1 cellular context compared by ENCODE assay signal in genomic region chr10:63376560-63377304, GRCh38.
A peak's percentile ranks its signal among the peaks of the same experiment; 100 is the strongest.
TF ChIP-seq lines count a peak whose summit lies in the region.

No MANE protein-coding gene starts in this region.

TF ChIP-seq in K562, 482 proteins besides CTCF, POLR2A, EP300 and RAD21 (continued from another document):
- TF ChIP-seq, protein P1, sequence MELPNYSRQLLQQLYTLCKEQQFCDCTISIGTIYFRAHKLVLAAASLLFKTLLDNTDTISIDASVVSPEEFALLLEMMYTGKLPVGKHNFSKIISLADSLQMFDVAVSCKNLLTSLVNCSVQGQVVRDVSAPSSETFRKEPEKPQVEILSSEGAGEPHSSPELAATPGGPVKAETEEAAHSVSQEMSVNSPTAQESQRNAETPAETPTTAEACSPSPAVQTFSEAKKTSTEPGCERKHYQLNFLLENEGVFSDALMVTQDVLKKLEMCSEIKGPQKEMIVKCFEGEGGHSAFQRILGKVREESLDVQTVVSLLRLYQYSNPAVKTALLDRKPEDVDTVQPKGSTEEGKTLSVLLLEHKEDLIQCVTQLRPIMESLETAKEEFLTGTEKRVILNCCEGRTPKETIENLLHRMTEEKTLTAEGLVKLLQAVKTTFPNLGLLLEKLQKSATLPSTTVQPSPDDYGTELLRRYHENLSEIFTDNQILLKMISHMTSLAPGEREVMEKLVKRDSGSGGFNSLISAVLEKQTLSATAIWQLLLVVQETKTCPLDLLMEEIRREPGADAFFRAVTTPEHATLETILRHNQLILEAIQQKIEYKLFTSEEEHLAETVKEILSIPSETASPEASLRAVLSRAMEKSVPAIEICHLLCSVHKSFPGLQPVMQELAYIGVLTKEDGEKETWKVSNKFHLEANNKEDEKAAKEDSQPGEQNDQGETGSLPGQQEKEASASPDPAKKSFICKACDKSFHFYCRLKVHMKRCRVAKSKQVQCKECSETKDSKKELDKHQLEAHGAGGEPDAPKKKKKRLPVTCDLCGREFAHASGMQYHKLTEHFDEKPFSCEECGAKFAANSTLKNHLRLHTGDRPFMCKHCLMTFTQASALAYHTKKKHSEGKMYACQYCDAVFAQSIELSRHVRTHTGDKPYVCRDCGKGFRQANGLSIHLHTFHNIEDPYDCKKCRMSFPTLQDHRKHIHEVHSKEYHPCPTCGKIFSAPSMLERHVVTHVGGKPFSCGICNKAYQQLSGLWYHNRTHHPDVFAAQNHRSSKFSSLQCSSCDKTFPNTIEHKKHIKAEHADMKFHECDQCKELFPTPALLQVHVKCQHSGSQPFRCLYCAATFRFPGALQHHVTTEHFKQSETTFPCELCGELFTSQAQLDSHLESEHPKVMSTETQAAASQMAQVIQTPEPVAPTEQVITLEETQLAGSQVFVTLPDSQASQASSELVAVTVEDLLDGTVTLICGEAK (IDR thresholded peaks at IDR 0.05): peak; percentile 35; the same call in 1 of the 2 replicates
- TF ChIP-seq, protein P1 (CRISPR knock-in tag; IDR thresholded peaks at IDR 0.05): no peak
